In the genomic region with DNA sequence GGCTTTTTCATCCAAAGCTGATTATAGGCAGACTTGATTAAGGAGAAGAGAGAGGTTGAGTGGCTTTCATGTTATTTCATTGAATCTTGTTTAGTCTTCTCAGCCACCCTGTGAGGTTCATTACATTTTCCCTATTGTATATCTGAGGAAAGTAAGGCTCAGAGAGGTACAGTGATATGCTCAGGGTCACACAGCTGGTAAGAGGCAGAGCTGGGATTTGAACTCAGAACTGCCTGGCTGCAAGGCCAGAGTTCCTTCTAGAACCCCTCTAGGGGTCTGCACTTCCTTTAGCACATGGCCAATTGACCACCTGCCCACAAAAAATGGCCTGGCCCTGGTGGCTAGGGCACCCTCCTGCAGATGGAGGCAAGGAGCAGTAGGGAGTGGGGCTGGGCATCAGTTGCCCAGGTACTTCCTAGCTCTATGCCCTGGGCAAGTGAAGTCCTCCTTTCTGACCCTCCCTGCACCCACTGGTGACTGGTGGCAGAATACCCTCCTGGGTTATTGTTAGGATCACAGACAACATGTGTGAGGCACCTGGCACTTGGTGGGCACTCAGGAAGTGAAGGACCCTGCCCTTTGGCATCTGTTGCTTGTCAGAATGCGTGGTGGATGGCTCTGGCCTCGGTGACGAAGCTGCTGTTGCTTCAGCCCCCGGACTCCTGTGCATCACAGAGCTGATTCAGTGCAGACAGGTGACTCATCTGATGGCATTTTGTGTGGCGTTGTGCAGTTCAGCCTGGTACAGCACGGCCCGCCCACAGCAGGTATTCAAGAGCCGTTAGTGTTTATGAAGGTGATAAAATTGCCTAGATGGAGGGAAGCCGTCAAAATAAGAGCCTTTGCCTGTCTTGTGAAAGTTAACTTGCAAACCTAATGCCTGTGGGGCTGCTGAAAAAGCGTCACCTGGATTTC, we compare ENCODE assay signal across 8 cellular contexts.
DNase-seq lines count a peak whose midpoint lies in the region; ATAC-seq and TF ChIP-seq lines count a peak whose summit lies in the region.
"Had no signal": no experiment of that assay in that cellular context is flagged by ENCODE, and none has a peak within 500 bp of the region (broad histone marks: within the 10 kb centered on the region; RNA-seq: fewer than 3 reads in every experiment).

No MANE protein-coding gene starts in this region.

- peaks cover 72% of the 10 kb centered on the region for H3K4me1 Mint-ChIP-seq in HFFc6 (ENCODE audit: low read depth)
- H3K4me1 Mint-ChIP-seq in activated T-helper 2 cell treated with anti-CD3 and anti-CD28 coated beads, Interferon-gamma antibody, Interleukin-2, Interleukin-4, amounts not matched to agents 10 μg/mL and 5 μg/mL and 100 μg/mL, durations not matched to agents 14 hours and 24 hours and 36 hours (ENCODE audit: low read depth), result peaks cover 35% of the 10 kb centered on the region

- peak; percentile 94 for ATAC-seq in esophagus mucosa

- peak overlapping the region; percentile 22 for H3K4me3 Mint-ChIP-seq in HFFc6
- H3K4me3 Mint-ChIP-seq in activated T-helper 2 cell treated with anti-CD3 and anti-CD28 coated beads, Interferon-gamma antibody, Interleukin-2, Interleukin-4, amounts not matched to agents 10 μg/mL and 5 μg/mL and 100 μg/mL, durations not matched to agents 14 hours and 24 hours and 36 hours (ENCODE audit: low read depth), result no peak overlapping the region
- H3K4me3 Mint-ChIP-seq: natural killer cell treated with Interleukin-12 subunit alpha and Interleukin-12 subunit beta and Interleukin-15 and Interleukin-18, amount 100 ng/mL, for 72 hours had no signal

- H3K27me3 Mint-ChIP-seq in HFFc6 (ENCODE audit: insufficient read depth), result peaks cover 5% of the 10 kb centered on the region
- no peaks in the 10 kb centered on the region for H3K27me3 Mint-ChIP-seq in activated T-helper 2 cell treated with anti-CD3 and anti-CD28 coated beads, Interferon-gamma antibody, Interleukin-2, Interleukin-4, amounts not matched to agents 10 μg/mL and 5 μg/mL and 100 μg/mL, durations not matched to agents 14 hours and 24 hours and 36 hours (ENCODE audit: low read depth)
- H3K27me3 Mint-ChIP-seq: natural killer cell treated with Interleukin-12 subunit alpha and Interleukin-12 subunit beta and Interleukin-15 and Interleukin-18, amount 100 ng/mL, for 72 hours had no signal

- H3K9me3 Mint-ChIP-seq in HFFc6, result no peaks in the 10 kb centered on the region
- no peaks in the 10 kb centered on the region for H3K9me3 Mint-ChIP-seq in activated T-helper 2 cell treated with anti-CD3 and anti-CD28 coated beads, Interferon-gamma antibody, Interleukin-2, Interleukin-4, amounts not matched to agents 10 μg/mL and 5 μg/mL and 100 μg/mL, durations not matched to agents 14 hours and 24 hours and 36 hours
- H3K9me3 Mint-ChIP-seq: natural killer cell treated with Interleukin-12 subunit alpha and Interleukin-12 subunit beta and Interleukin-15 and Interleukin-18, amount 100 ng/mL, for 72 hours had no signal

- TF ChIP-seq CTCF in HFFc6 (IDR thresholded peaks at IDR 0.05), result no peak

- H3K36me3 Mint-ChIP-seq in HFFc6 (ENCODE audit: low read depth), result no peaks in the 10 kb centered on the region
- no peaks in the 10 kb centered on the region for H3K36me3 Mint-ChIP-seq in activated T-helper 2 cell treated with anti-CD3 and anti-CD28 coated beads, Interferon-gamma antibody, Interleukin-2, Interleukin-4, amounts not matched to agents 10 μg/mL and 5 μg/mL and 100 μg/mL, durations not matched to agents 14 hours and 24 hours and 36 hours (ENCODE audit: low read depth)
- H3K36me3 Mint-ChIP-seq: natural killer cell treated with Interleukin-12 subunit alpha and Interleukin-12 subunit beta and Interleukin-15 and Interleukin-18, amount 100 ng/mL, for 72 hours had no signal

- intact Hi-C loops in activated T-helper 2 cell treated with anti-CD3 and anti-CD28 coated beads, Interferon-gamma antibody, Interleukin-2, Interleukin-4, amounts not matched to agents 10 μg/mL and 5 μg/mL and 100 μg/mL, durations not matched to agents 14 hours and 24 hours and 36 hours (cut with micrococcal nuclease), result no loop called here

- peak overlapping the region; percentile 71 for H3K27ac Mint-ChIP-seq in HFFc6
- no peak overlapping the region for H3K27ac Mint-ChIP-seq in activated T-helper 2 cell treated with anti-CD3 and anti-CD28 coated beads, Interferon-gamma antibody, Interleukin-2, Interleukin-4, amounts not matched to agents 10 μg/mL and 5 μg/mL and 100 μg/mL, durations not matched to agents 14 hours and 24 hours and 36 hours
- H3K27ac Mint-ChIP-seq: natural killer cell treated with Interleukin-12 subunit alpha and Interleukin-12 subunit beta and Interleukin-15 and Interleukin-18, amount 100 ng/mL, for 72 hours had no signal

- DNase-seq in HFFc6, result peak; percentile 84
- peak; percentile 99 for DNase-seq in SW480 (ENCODE audit: low spot score)
- peak; percentile 18 to 40 (median 23) for DNase-seq in stimulated activated CD4-positive, alpha-beta T cell treated with anti-CD3 and anti-CD28 coated beads, Interleukin-12 subunit alpha, Interleukin-12 subunit beta, amount 100 ng/mL, for 48 hours (ENCODE audit: low read depth in 2 of 3, low spot score in 1 of 3)
- no peak for DNase-seq in activated T-helper 2 cell treated with anti-CD3 and anti-CD28 coated beads, Interferon-gamma antibody, Interleukin-2, Interleukin-4, amounts not matched to agents 10 μg/mL and 5 μg/mL and 100 μg/mL, durations not matched to agents 14 hours and 24 hours and 36 hours (ENCODE audit: low spot score)
- DNase-seq in medulla oblongata (ENCODE audit: extremely low spot score), result no peak
- DNase-seq in NCI-H1048 (lab: John Stamatoyannopoulos, UW), result no peak

Comparison
In these comparisons a context has a peak if more than half of its experiments do, and no peak if none do; other contexts are left out.
1. DNase-seq: peak in HFFc6 (single experiment), SW480 (single experiment) and stimulated activated CD4-positive, alpha-beta T cell treated with anti-CD3 and anti-CD28 coated beads, Interleukin-12 subunit alpha, Interleukin-12 subunit beta, amount 100 ng/mL, for 48 hours (3 of 3); none in activated T-helper 2 cell treated with anti-CD3 and anti-CD28 coated beads, Interferon-gamma antibody, Interleukin-2, Interleukin-4, amounts not matched to agents 10 μg/mL and 5 μg/mL and 100 μg/mL, durations not matched to agents 14 hours and 24 hours and 36 hours (single experiment), medulla oblongata (single experiment) and NCI-H1048 (single experiment).